Comparison of ENCODE assay signal across 1 cellular context in the genomic region with DNA sequence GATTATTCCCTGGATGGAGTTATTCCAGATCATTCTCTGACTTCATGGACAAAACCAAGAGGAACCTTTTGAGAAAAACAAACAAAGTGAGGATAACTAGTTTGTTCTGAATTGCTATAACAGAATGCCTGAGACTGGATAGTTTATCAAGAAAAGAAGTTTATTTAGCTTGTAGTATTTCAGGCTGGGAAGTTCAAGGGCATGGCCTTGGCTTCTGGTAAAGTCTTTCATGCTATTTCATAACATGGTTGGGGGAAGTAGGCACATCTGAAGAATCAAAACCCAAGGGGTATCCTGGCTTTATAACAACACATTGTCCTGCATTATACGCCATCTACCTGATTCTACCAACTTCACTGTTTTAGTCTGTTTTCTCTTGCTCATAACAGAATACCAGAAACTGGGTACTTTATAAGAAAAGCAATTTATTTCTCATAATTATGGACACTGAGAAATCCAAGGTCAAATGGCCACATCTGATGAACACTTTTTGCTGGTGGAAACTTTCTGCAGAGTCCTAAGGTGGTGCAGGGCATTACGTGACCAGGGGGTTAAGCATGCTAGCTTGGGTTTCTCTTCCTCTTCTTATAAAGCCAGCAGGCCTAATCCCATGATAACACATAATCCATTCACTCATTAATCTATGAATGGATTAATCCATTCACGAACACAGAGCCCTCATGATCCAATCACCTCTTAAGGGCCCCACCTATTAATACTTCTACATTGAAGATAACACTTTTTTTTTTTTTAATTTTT.
A peak's percentile ranks its signal among the peaks of the same experiment; 100 is the strongest.
TF ChIP-seq lines count a peak whose summit lies in the region.

No MANE protein-coding gene starts in this region.

TF ChIP-seq in HepG2, 621 proteins besides CTCF, POLR2A, EP300 and RAD21 (continued from another document and continues in another):
- no peak for TF ChIP-seq U2AF2 (IDR thresholded peaks at IDR 0.05; ENCODE audit: low read depth, low read length)
- TF ChIP-seq EEA1 (CRISPR knock-in tag; IDR thresholded peaks at IDR 0.05; ENCODE audit: borderline replicate concordance): no peak
- TF ChIP-seq, protein P1, sequence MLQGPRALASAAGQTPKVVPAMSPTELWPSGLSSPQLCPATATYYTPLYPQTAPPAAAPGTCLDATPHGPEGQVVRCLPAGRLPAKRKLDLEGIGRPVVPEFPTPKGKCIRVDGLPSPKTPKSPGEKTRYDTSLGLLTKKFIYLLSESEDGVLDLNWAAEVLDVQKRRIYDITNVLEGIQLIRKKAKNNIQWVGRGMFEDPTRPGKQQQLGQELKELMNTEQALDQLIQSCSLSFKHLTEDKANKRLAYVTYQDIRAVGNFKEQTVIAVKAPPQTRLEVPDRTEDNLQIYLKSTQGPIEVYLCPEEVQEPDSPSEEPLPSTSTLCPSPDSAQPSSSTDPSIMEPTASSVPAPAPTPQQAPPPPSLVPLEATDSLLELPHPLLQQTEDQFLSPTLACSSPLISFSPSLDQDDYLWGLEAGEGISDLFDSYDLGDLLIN (CRISPR knock-in tag; IDR thresholded peaks at IDR 0.05; ENCODE audit: borderline replicate concordance): no peak
- peak; percentile 67; the same call in 1 of the 2 replicates for TF ChIP-seq FOXK1 (CRISPR knock-in tag; IDR thresholded peaks at IDR 0.05; ENCODE audit: borderline replicate concordance, low read depth)
- TF ChIP-seq ZBTB39 (CRISPR knock-in tag; IDR thresholded peaks at IDR 0.05): no peak
- peak; percentile 44; the same call in 1 of the 2 replicates for TF ChIP-seq ELF3 (CRISPR knock-in tag; IDR thresholded peaks at IDR 0.05)
- TF ChIP-seq TAF15 (IDR thresholded peaks at IDR 0.05; ENCODE audit: low read depth, low read length, poor library complexity, severe bottlenecking): no peak
- no peak for TF ChIP-seq CCAR2 (optimal IDR thresholded peaks at IDR 0.05; ENCODE audit: low read depth, low read length)
- TF ChIP-seq GATAD1 (CRISPR knock-in tag; IDR thresholded peaks at IDR 0.05): 0 out of 2 replicates have a peak, but pooled peaks have one; percentile 18
- TF ChIP-seq TOPORS (CRISPR knock-in tag; IDR thresholded peaks at IDR 0.05): no peak
- TF ChIP-seq HMG20B (CRISPR knock-in tag; conservative IDR thresholded peaks at IDR 0.05): no peak
- no peak for TF ChIP-seq NBN (conservative IDR thresholded peaks at IDR 0.05)
- no peak for TF ChIP-seq CAMTA2 (CRISPR knock-in tag; IDR thresholded peaks at IDR 0.05; ENCODE audit: borderline replicate concordance)
- no peak for TF ChIP-seq RARG (CRISPR knock-in tag; IDR thresholded peaks at IDR 0.05; ENCODE audit: low read depth)
- TF ChIP-seq NR2F1 (CRISPR knock-in tag; IDR thresholded peaks at IDR 0.05): no peak
- no peak for TF ChIP-seq RAD51 (IDR thresholded peaks at IDR 0.05; ENCODE audit: borderline replicate concordance)
- no peak for TF ChIP-seq ZNF207 (IDR thresholded peaks at IDR 0.05; ENCODE audit: borderline replicate concordance)
- peak; percentile 23; the same call in 1 of the 2 replicates for TF ChIP-seq SAP130 (CRISPR knock-in tag; IDR thresholded peaks at IDR 0.05; ENCODE audit: low read depth)
- TF ChIP-seq KDM1A (CRISPR knock-in tag; IDR thresholded peaks at IDR 0.05): no peak
- no peak for TF ChIP-seq RCOR2 (CRISPR knock-in tag; IDR thresholded peaks at IDR 0.05)
- TF ChIP-seq MTA1 (CRISPR knock-in tag; IDR thresholded peaks at IDR 0.05; ENCODE audit: borderline replicate concordance): no peak
- TF ChIP-seq, protein P2, sequence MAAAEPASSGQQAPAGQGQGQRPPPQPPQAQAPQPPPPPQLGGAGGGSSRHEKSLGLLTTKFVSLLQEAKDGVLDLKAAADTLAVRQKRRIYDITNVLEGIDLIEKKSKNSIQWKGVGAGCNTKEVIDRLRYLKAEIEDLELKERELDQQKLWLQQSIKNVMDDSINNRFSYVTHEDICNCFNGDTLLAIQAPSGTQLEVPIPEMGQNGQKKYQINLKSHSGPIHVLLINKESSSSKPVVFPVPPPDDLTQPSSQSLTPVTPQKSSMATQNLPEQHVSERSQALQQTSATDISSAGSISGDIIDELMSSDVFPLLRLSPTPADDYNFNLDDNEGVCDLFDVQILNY (CRISPR knock-in tag; conservative IDR thresholded peaks at IDR 0.05): no peak
- TF ChIP-seq NFRKB (IDR thresholded peaks at IDR 0.05): no peak
- TF ChIP-seq ATF6 (CRISPR knock-in tag; conservative IDR thresholded peaks at IDR 0.05): no peak
- no peak for TF ChIP-seq BRCA1 (CRISPR knock-in tag; IDR thresholded peaks at IDR 0.05)
- TF ChIP-seq, protein P3, sequence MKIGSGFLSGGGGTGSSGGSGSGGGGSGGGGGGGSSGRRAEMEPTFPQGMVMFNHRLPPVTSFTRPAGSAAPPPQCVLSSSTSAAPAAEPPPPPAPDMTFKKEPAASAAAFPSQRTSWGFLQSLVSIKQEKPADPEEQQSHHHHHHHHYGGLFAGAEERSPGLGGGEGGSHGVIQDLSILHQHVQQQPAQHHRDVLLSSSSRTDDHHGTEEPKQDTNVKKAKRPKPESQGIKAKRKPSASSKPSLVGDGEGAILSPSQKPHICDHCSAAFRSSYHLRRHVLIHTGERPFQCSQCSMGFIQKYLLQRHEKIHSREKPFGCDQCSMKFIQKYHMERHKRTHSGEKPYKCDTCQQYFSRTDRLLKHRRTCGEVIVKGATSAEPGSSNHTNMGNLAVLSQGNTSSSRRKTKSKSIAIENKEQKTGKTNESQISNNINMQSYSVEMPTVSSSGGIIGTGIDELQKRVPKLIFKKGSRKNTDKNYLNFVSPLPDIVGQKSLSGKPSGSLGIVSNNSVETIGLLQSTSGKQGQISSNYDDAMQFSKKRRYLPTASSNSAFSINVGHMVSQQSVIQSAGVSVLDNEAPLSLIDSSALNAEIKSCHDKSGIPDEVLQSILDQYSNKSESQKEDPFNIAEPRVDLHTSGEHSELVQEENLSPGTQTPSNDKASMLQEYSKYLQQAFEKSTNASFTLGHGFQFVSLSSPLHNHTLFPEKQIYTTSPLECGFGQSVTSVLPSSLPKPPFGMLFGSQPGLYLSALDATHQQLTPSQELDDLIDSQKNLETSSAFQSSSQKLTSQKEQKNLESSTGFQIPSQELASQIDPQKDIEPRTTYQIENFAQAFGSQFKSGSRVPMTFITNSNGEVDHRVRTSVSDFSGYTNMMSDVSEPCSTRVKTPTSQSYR (CRISPR knock-in tag; IDR thresholded peaks at IDR 0.05; ENCODE audit: borderline replicate concordance): peak; percentile 46; the same call in 1 of the 2 replicates
- peak; percentile 86 for TF ChIP-seq RARA (CRISPR knock-in tag; IDR thresholded peaks at IDR 0.05)
- TF ChIP-seq MIXL1 (CRISPR knock-in tag; IDR thresholded peaks at IDR 0.05): no peak
- no peak for TF ChIP-seq AGO2 (optimal IDR thresholded peaks at IDR 0.05; ENCODE audit: low read depth, low read length)
- TF ChIP-seq SNAI1 (CRISPR knock-in tag; IDR thresholded peaks at IDR 0.05; ENCODE audit: borderline replicate concordance): no peak
- no peak for TF ChIP-seq HNRNPH1 (optimal IDR thresholded peaks at IDR 0.05; ENCODE audit: low read depth, low read length)
- TF ChIP-seq ZNF891 (CRISPR knock-in tag; IDR thresholded peaks at IDR 0.05): no peak
- no peak for TF ChIP-seq ZNF20 (CRISPR knock-in tag; IDR thresholded peaks at IDR 0.05)
- TF ChIP-seq, protein P4, sequence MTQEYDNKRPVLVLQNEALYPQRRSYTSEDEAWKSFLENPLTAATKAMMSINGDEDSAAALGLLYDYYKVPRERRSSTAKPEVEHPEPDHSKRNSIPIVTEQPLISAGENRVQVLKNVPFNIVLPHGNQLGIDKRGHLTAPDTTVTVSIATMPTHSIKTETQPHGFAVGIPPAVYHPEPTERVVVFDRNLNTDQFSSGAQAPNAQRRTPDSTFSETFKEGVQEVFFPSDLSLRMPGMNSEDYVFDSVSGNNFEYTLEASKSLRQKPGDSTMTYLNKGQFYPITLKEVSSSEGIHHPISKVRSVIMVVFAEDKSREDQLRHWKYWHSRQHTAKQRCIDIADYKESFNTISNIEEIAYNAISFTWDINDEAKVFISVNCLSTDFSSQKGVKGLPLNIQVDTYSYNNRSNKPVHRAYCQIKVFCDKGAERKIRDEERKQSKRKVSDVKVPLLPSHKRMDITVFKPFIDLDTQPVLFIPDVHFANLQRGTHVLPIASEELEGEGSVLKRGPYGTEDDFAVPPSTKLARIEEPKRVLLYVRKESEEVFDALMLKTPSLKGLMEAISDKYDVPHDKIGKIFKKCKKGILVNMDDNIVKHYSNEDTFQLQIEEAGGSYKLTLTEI (CRISPR knock-in tag; conservative IDR thresholded peaks at IDR 0.05): no peak
- no peak for TF ChIP-seq SOX13 (IDR thresholded peaks at IDR 0.05)
- TF ChIP-seq SOX13 (CRISPR knock-in tag; conservative IDR thresholded peaks at IDR 0.05 in 1 of 2, IDR thresholded peaks at IDR 0.05 in 1 of 2): peak in 1 of 2 experiments; percentile 55; a peak in 2 of 4 replicates
- TF ChIP-seq TEF (CRISPR knock-in tag; IDR thresholded peaks at IDR 0.05): no peak
- TF ChIP-seq NCOA1 (CRISPR knock-in tag; IDR thresholded peaks at IDR 0.05): no peak
- TF ChIP-seq, protein P5, sequence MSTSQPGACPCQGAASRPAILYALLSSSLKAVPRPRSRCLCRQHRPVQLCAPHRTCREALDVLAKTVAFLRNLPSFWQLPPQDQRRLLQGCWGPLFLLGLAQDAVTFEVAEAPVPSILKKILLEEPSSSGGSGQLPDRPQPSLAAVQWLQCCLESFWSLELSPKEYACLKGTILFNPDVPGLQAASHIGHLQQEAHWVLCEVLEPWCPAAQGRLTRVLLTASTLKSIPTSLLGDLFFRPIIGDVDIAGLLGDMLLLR (CRISPR knock-in tag; IDR thresholded peaks at IDR 0.05): no peak
- TF ChIP-seq AHDC1 (CRISPR knock-in tag; IDR thresholded peaks at IDR 0.05; ENCODE audit: borderline replicate concordance): no peak
